Comparison of ENCODE assay signal across 1 cellular context in genomic region chr19:46786236-46787039, GRCh38.
A peak's percentile ranks its signal among the peaks of the same experiment; 100 is the strongest.
TF ChIP-seq lines count a peak whose summit lies in the region.

No MANE protein-coding gene starts in this region.

TF ChIP-seq in K562, 482 proteins besides CTCF, POLR2A, EP300 and RAD21 (continued from another document and continues in another):
- no peak for TF ChIP-seq CEBPZ (IDR thresholded peaks at IDR 0.05; ENCODE audit: borderline replicate concordance, low read depth, low read length)
- peak; percentile 2; the same call in 1 of the 2 replicates for TF ChIP-seq CREB1 (IDR thresholded peaks at IDR 0.05)
- TF ChIP-seq CREB1 (CRISPR knock-in tag; IDR thresholded peaks at IDR 0.05): 0 out of 2 replicates have a peak, but pooled peaks have one; percentile 32
- TF ChIP-seq NR2C2 (CRISPR knock-in tag; IDR thresholded peaks at IDR 0.05): no peak; the same call in 1 of the 2 replicates
- TF ChIP-seq NR2C2 (tag; IDR thresholded peaks at IDR 0.05): 0 out of 2 replicates have a peak, but pooled peaks have one; percentile 11
- TF ChIP-seq RBM15 (IDR thresholded peaks at IDR 0.05; ENCODE audit: insufficient read depth, low read length): no peak
- 0 out of 2 replicates have a peak, but pooled peaks have one; percentile 6 for TF ChIP-seq ATF4 (CRISPR knock-in tag; IDR thresholded peaks at IDR 0.05)
- TF ChIP-seq SMAD1 (IDR thresholded peaks at IDR 0.05; ENCODE audit: low read depth, low read length, partially characterized antibody): peak; percentile 29
- TF ChIP-seq GTF2F1 (IDR thresholded peaks at IDR 0.05; ENCODE audit: low read depth, low read length): 0 out of 2 replicates have a peak, but pooled peaks have one; percentile 14
- peak in 1 of 3 experiments; percentile 69 for TF ChIP-seq YY1 (IDR thresholded peaks at IDR 0.05; ENCODE audit: borderline replicate concordance in 1 of 3, control insufficient read depth in 1 of 3, extremely low read depth in 1 of 3, insufficient read depth in 3 of 3, insufficient read length in 1 of 3, insufficient replicate concordance in 2 of 3, low read depth in 1 of 3, low read length in 2 of 3)
- TF ChIP-seq AFF1 (IDR thresholded peaks at IDR 0.05; ENCODE audit: low read depth in 1 of 2, partially characterized antibody in 2 of 2): peak; percentile 61 to 68
- peak; percentile 97 for TF ChIP-seq ZNF316 (IDR thresholded peaks at IDR 0.05)
- TF ChIP-seq AFF4 (CRISPR knock-in tag; IDR thresholded peaks at IDR 0.05): no peak
- peak; percentile 10; the same call in 1 of the 2 replicates for TF ChIP-seq ZNF384 (IDR thresholded peaks at IDR 0.05; ENCODE audit: low read depth, low read length)
- no peak for TF ChIP-seq TFAM (CRISPR knock-in tag; conservative IDR thresholded peaks at IDR 0.05)
- 0 out of 2 replicates have a peak, but pooled peaks have one; percentile 20 for TF ChIP-seq ZNF584 (CRISPR knock-in tag; IDR thresholded peaks at IDR 0.05; ENCODE audit: low read depth)
- peak; percentile 76 for TF ChIP-seq TAL1 (IDR thresholded peaks at IDR 0.05)
- peak; percentile 72; the same call in 1 of the 2 replicates for TF ChIP-seq PATZ1 (CRISPR knock-in tag; IDR thresholded peaks at IDR 0.05; ENCODE audit: borderline replicate concordance)
- no peak for TF ChIP-seq YBX1 (IDR thresholded peaks at IDR 0.05)
- TF ChIP-seq GTF2E2 (tag; IDR thresholded peaks at IDR 0.05): no peak
- TF ChIP-seq TCF3 (CRISPR knock-in tag; IDR thresholded peaks at IDR 0.05): peak; percentile 80
- TF ChIP-seq RNF219 (CRISPR knock-in tag; IDR thresholded peaks at IDR 0.05): no peak
- TF ChIP-seq SMARCE1 (IDR thresholded peaks at IDR 0.05): peak; percentile 86
- no peak for TF ChIP-seq HLTF (IDR thresholded peaks at IDR 0.05)
- no peak for TF ChIP-seq BCLAF1 (IDR thresholded peaks at IDR 0.05; ENCODE audit: borderline replicate concordance in 1 of 2, control insufficient read depth in 1 of 2, low read depth in 2 of 2, low read length in 1 of 2)
- TF ChIP-seq MAX (CRISPR knock-in tag; IDR thresholded peaks at IDR 0.05): peak; percentile 72
- no peak for TF ChIP-seq RFX7 (CRISPR knock-in tag; IDR thresholded peaks at IDR 0.05)
- TF ChIP-seq POLR2AphosphoS5 (IDR thresholded peaks at IDR 0.05; ENCODE audit: control insufficient read depth, insufficient read depth, low read depth, low read length): peak; percentile 65
- TF ChIP-seq ADNP (tag; IDR thresholded peaks at IDR 0.05): no peak
- TF ChIP-seq RB1 (IDR thresholded peaks at IDR 0.05; ENCODE audit: low read depth): peak; percentile 53; the same call in 1 of the 2 replicates
- no peak for TF ChIP-seq CHCHD3 (CRISPR knock-in tag; IDR thresholded peaks at IDR 0.05)
- TF ChIP-seq TEAD2 (tag; IDR thresholded peaks at IDR 0.05): no peak
- TF ChIP-seq NFIX (CRISPR knock-in tag; IDR thresholded peaks at IDR 0.05; ENCODE audit: low read depth): no peak
